Comparison of ENCODE assay signal across 19 cellular contexts in genomic region chr19:47422417-47423163, GRCh38. TPM values are rescaled to one million over a fixed set of nuclear protein-coding genes. Genes with fewer than 3 reads are reported as not detected.
DNase-seq lines count a peak whose midpoint lies in the region; ATAC-seq and TF ChIP-seq lines count a peak whose summit lies in the region.
"Had no signal": no experiment of that assay in that cellular context is flagged by ENCODE, and none has a peak within 500 bp of the region (broad histone marks: within the 10 kb centered on the region; RNA-seq: fewer than 3 reads in every experiment).

No MANE protein-coding gene starts in this region.

- H3K9me2 ChIP-seq in SK-N-SH = no peaks in the 10 kb centered on the region

- CTCF ChIA-PET in SK-N-SH (lab: Yijun Ruan, JAX) = no interaction called here

- H3K4me1 ChIP-seq in SK-N-SH (ENCODE audit: control insufficient read depth in 1 of 2, insufficient read depth in 2 of 2, low read depth in 1 of 2, low read length in 1 of 2) (peaks cover 26 to 36% of the 10 kb centered on the region in 2 experiments; a peak in 3 of 4 replicates), iPS-20b (ENCODE audit: insufficient read depth, low read length) (peaks cover 22% of the 10 kb centered on the region; the same call in 1 of the 2 replicates), smooth muscle cell (ENCODE audit: low read depth) (peaks cover 32% of the 10 kb centered on the region)
- H3K4me1 ChIP-seq in effector memory CD4-positive, alpha-beta T cell (ENCODE audit: control insufficient read depth, insufficient read depth, low read length, poor library complexity, severe bottlenecking) = peaks cover 24% of the 10 kb centered on the region

- no peak for ATAC-seq in SK-N-SH treated with all-trans-retinoic acid at 6 μM for 48 hours
- ATAC-seq: activated CD8-positive, alpha-beta memory T cell treated with anti-CD3 and anti-CD28 coated beads, Interleukin-2, amount 10 ng/mL, durations not matched to agents 7 days and 5 days; lower lobe of right lung; naive thymus-derived CD4-positive, alpha-beta T cell had no signal

- POLR2A ChIA-PET in SK-N-SH (lab: Yijun Ruan, JAX) = no interaction called here

- no peaks in the 10 kb centered on the region for H3K27me3 ChIP-seq in SK-N-SH (ENCODE audit: insufficient read depth)
- H3K27me3 ChIP-seq in WERI-Rb-1 (ENCODE audit: insufficient read depth, low read depth, severe bottlenecking) = no peaks in the 10 kb centered on the region
- peaks cover 73% of the 10 kb centered on the region for H3K27me3 ChIP-seq in iPS-20b (ENCODE audit: insufficient read depth, low read length)
- peaks cover 9% of the 10 kb centered on the region for H3K27me3 ChIP-seq in smooth muscle cell (ENCODE audit: low read depth)
- H3K27me3 ChIP-seq in effector memory CD4-positive, alpha-beta T cell (replicated peaks; ENCODE audit: control insufficient read depth, insufficient read depth, low read length, poor library complexity, severe bottlenecking) = peaks cover 54% of the 10 kb centered on the region

- TF ChIP-seq RAD21 in SK-N-SH (IDR thresholded peaks at IDR 0.05; ENCODE audit: low read length) = no peak

- DNase-seq in SK-N-SH (no peak), WERI-Rb-1 (no peak), smooth muscle cell (lab: John Stamatoyannopoulos, UW; ENCODE audit: unreplicated experiment) (no peak), D341Med (ENCODE audit: low spot score) (no peak), NCI-H146 treated with DMSO at 0.1 percent for 48 hours (lab: John Stamatoyannopoulos, UW; ENCODE audit: unreplicated experiment) (no peak)
- no peak for DNase-seq in effector memory CD4-positive, alpha-beta T cell
- DNase-seq: activated CD8-positive, alpha-beta memory T cell treated with anti-CD3 and anti-CD28 coated beads, Interleukin-2, amount 10 ng/mL, durations not matched to agents 7 days and 5 days; activated effector memory CD4-positive, alpha-beta T cell treated with Interleukin-2 at 50 U/mL for 16 hours; cerebellar nuclear complex; effector CD8-positive, alpha-beta T cell; lower lobe of right lung; naive thymus-derived CD4-positive, alpha-beta T cell; Peyer's patch; T-helper 9 cell had no signal

- no peaks in the 10 kb centered on the region for H3K36me3 ChIP-seq in SK-N-SH (replicated peaks in 1 of 2; ENCODE audit: control insufficient read depth in 1 of 2, insufficient read depth in 2 of 2, low read length in 1 of 2)
- H3K36me3 ChIP-seq in WERI-Rb-1 = no peaks in the 10 kb centered on the region
- no peaks in the 10 kb centered on the region for H3K36me3 ChIP-seq in iPS-20b (ENCODE audit: insufficient read depth, low read depth, low read length)
- H3K36me3 ChIP-seq in smooth muscle cell (ENCODE audit: low read depth) = no peaks in the 10 kb centered on the region
- H3K36me3 ChIP-seq in effector memory CD4-positive, alpha-beta T cell (ENCODE audit: control insufficient read depth, insufficient read depth, low read length) = no peaks in the 10 kb centered on the region
- H3K36me3 ChIP-seq: lower lobe of right lung, Peyer's patch, thoracic aorta had no signal

- H3K4me3 ChIP-seq in SK-N-SH (ENCODE audit: low read depth in 2 of 2, low read length in 1 of 2) (no peak overlapping the region), WERI-Rb-1 (ENCODE audit: low read depth, low read length) (peak overlapping the region; percentile 32), iPS-20b (ENCODE audit: low read length) (peak overlapping the region; percentile 31; the same call in 1 of the 2 replicates), smooth muscle cell (peak overlapping the region; percentile 34)
- H3K4me3 ChIP-seq in effector memory CD4-positive, alpha-beta T cell (ENCODE audit: insufficient read depth, low read depth, low read length, poor library complexity, severe bottlenecking) = no peak overlapping the region
- H3K4me3 ChIP-seq: lower lobe of right lung, Peyer's patch, thoracic aorta had no signal

- TF ChIP-seq EP300 in SK-N-SH (IDR thresholded peaks at IDR 0.05; ENCODE audit: borderline replicate concordance in 1 of 2, low read depth in 1 of 2, low read length in 1 of 2) = no peak

- peak overlapping the region; percentile 73 for H3K4me2 ChIP-seq in SK-N-SH
- H3K4me2 ChIP-seq in smooth muscle cell = peak overlapping the region; percentile 93

- H4K20me1 ChIP-seq in SK-N-SH (ENCODE audit: insufficient read depth) (peaks cover 9% of the 10 kb centered on the region), smooth muscle cell (ENCODE audit: low read depth) (peaks cover 13% of the 10 kb centered on the region)

- no peaks in the 10 kb centered on the region for H3K9me3 ChIP-seq in SK-N-SH
- H3K9me3 ChIP-seq in WERI-Rb-1 (ENCODE audit: severe bottlenecking) = no peaks in the 10 kb centered on the region
- no peaks in the 10 kb centered on the region for H3K9me3 ChIP-seq in iPS-20b (ENCODE audit: insufficient read depth, low read depth, low read length)
- no peaks in the 10 kb centered on the region for H3K9me3 ChIP-seq in smooth muscle cell (replicated peaks; ENCODE audit: low read depth)
- no peaks in the 10 kb centered on the region for H3K9me3 ChIP-seq in effector memory CD4-positive, alpha-beta T cell (ENCODE audit: control insufficient read depth, low read length)
- H3K9me3 ChIP-seq: lower lobe of right lung, Peyer's patch, thoracic aorta had no signal

- peaks cover 14% of the 10 kb centered on the region for H3F3A ChIP-seq in SK-N-SH (replicated peaks; ENCODE audit: insufficient read depth)
- H3F3A ChIP-seq in smooth muscle cell (ENCODE audit: low read depth) = peaks cover 11% of the 10 kb centered on the region

- H3K9ac ChIP-seq in SK-N-SH (0 out of 2 replicates have a peak overlapping the region, but pooled peaks have one; percentile 21), iPS-20b (ENCODE audit: low read depth, low read length) (no peak overlapping the region), smooth muscle cell (ENCODE audit: low read depth) (peak overlapping the region; percentile 29)

- no peak overlapping the region for H3K27ac ChIP-seq in SK-N-SH (ENCODE audit: low read depth in 2 of 2, low read length in 1 of 2)
- peak overlapping the region; percentile 64 for H3K27ac ChIP-seq in WERI-Rb-1
- no peak overlapping the region for H3K27ac ChIP-seq in iPS-20b (ENCODE audit: low read length)
- no peak overlapping the region for H3K27ac ChIP-seq in smooth muscle cell (ENCODE audit: low read depth)
- no peak overlapping the region for H3K27ac ChIP-seq in effector memory CD4-positive, alpha-beta T cell (ENCODE audit: insufficient read depth, low read length, poor library complexity, severe bottlenecking)
- H3K27ac ChIP-seq: 22Rv1, lower lobe of right lung, Peyer's patch, thoracic aorta had no signal

- WGBS in SK-N-SH (ENCODE audit: low lambda C conversion rate) = 56% methylated on average over 1 of the region's 1 CpG
- 20% methylated on average over 1 of the region's 1 CpG for WGBS in smooth muscle cell (ENCODE audit: low lambda C conversion rate)

- peak overlapping the region; percentile 41; the same call in 1 of the 2 replicates for H2AFZ ChIP-seq in SK-N-SH (ENCODE audit: low read depth)
- no peak overlapping the region for H2AFZ ChIP-seq in smooth muscle cell (ENCODE audit: low read depth)

- TF ChIP-seq CTCF in SK-N-SH (IDR thresholded peaks at IDR 0.05) (no peak), WERI-Rb-1 (IDR thresholded peaks at IDR 0.05; ENCODE audit: low read depth, low read length) (no peak), smooth muscle cell (IDR thresholded peaks at IDR 0.05; ENCODE audit: borderline replicate concordance, insufficient read depth, poor library complexity, severe bottlenecking) (no peak)

- H3K79me2 ChIP-seq in SK-N-SH (ENCODE audit: insufficient read depth) (peaks cover 14% of the 10 kb centered on the region), smooth muscle cell (ENCODE audit: low read depth) (no peaks in the 10 kb centered on the region)

TF ChIP-seq in SK-N-SH, 30 proteins besides CTCF, POLR2A, EP300 and RAD21 (continues in another document):
- TF ChIP-seq RFX5 (IDR thresholded peaks at IDR 0.05; ENCODE audit: low read length) = no peak
- TF ChIP-seq NRF1 (IDR thresholded peaks at IDR 0.05; ENCODE audit: low read depth, low read length) = no peak

TF ChIP-seq in SK-N-SH treated with all-trans-retinoic acid at 6 μM for 48 hours, 23 proteins besides CTCF, POLR2A, EP300 and RAD21:
- TF ChIP-seq OSR1 (CRISPR knock-in tag; IDR thresholded peaks at IDR 0.05) = no peak
- TF ChIP-seq ZFP3 (CRISPR knock-in tag; IDR thresholded peaks at IDR 0.05) = no peak

RNA-seq across cellular contexts. Expression of gene MEIS3, which starts 3.3 kb away (rescaled TPM):
- polyA plus RNA-seq in SK-N-SH (2012; rRNA removed) = 61.0 and 69.8 TPM in 2 replicates
- 34.6 and 50.3 TPM in 2 replicates for polyA plus RNA-seq in SK-N-SH (2012; cell fraction: cytosol; rRNA removed)
- 160 and 191 TPM in 2 replicates for polyA plus RNA-seq in SK-N-SH (2012; cell fraction: nucleus; rRNA removed)
- total RNA-seq in smooth muscle cell = 49.7 and 59.0 TPM in 2 replicates
- 111 and 141 TPM in 2 replicates for polyA plus RNA-seq in smooth muscle cell
- total RNA-seq: activated CD8-positive, alpha-beta memory T cell treated with anti-CD3 and anti-CD28 coated beads, Interleukin-2, amount 10 ng/mL, durations not matched to agents 7 days and 5 days had no signal
- polyA plus RNA-seq: naive thymus-derived CD4-positive, alpha-beta T cell had no signal

RNA-seq across cellular contexts. Expression of gene SLC8A2, which starts 49.1 kb away (rescaled TPM):
- 0.29 and 0.58 TPM in 2 replicates for polyA plus RNA-seq in SK-N-SH (2012; rRNA removed)
- 0.26 and 0.45 TPM in 2 replicates for polyA plus RNA-seq in SK-N-SH (2012; cell fraction: cytosol; rRNA removed)
- polyA plus RNA-seq in SK-N-SH (2012; cell fraction: nucleus; rRNA removed) = 0.56 and 0.79 TPM in 2 replicates
- 0.22 and 0.31 TPM in 2 replicates for total RNA-seq in smooth muscle cell
- 0.50 and 0.62 TPM in 2 replicates for polyA plus RNA-seq in smooth muscle cell
- polyA plus RNA-seq: fibroblast of lung; naive thymus-derived CD4-positive, alpha-beta T cell had no signal

Comparison
In these comparisons a context has a peak if more than half of its experiments do, and no peak if none do; other contexts are left out.
1. H3K4me3 ChIP-seq: peak in WERI-Rb-1 (single experiment), iPS-20b (single experiment) and smooth muscle cell (single experiment); none in SK-N-SH (0 of 2) and effector memory CD4-positive, alpha-beta T cell (single experiment).